3 cellular contexts compared by ENCODE assay signal in genomic region chr13:94837056-94837455, GRCh38.
DNase-seq lines count a peak whose midpoint lies in the region; ATAC-seq, FAIRE-seq and TF ChIP-seq lines count a peak whose summit lies in the region.
"Not testable (repeated sequence)": the region's sequence is repeated elsewhere in the genome, so short reads cannot be mapped to it uniquely, and the experiment has no call there.

No MANE protein-coding gene starts in this region.

- whole genome bisulfite sequencing in K562 (ENCODE audit: insufficient coverage, low coverage, missing lambda C conversion rate) = 0% methylated on average over 1 of the region's 1 CpG
- WGBS in HepG2 (ENCODE audit: low lambda C conversion rate) = 4% methylated on average over 1 of the region's 1 CpG

- not testable (repeated sequence) for FAIRE-seq in K562 (lab: Jason Lieb, UNC); HepG2 (lab: Jason Lieb, UNC)
- FAIRE-seq in colon (lab: Jason Lieb, UNC) = peak; percentile 5

- CTCF ChIA-PET in K562 (lab: Yijun Ruan, JAX; ENCODE audit: low intra/inter-chr PET ratio); HepG2 (lab: Yijun Ruan, JAX; ENCODE audit: low intra/inter-chr PET ratio, low total read pairs): not testable (repeated sequence)

- not testable (repeated sequence) for TF ChIP-seq EP300 in K562 (IDR thresholded peaks at IDR 0.05; ENCODE audit: low read length); HepG2 (IDR thresholded peaks at IDR 0.05; ENCODE audit: low read depth in 2 of 2, low read length in 2 of 2); HepG2 (CRISPR knock-in tag; IDR thresholded peaks at IDR 0.05; ENCODE audit: borderline replicate concordance)

- not testable (repeated sequence) for H3K4me1 ChIP-seq in K562 (replicated peaks in 1 of 2; ENCODE audit: control insufficient read depth in 2 of 2, insufficient read depth in 2 of 2, low read length in 2 of 2); HepG2 (ENCODE audit: insufficient read depth, low read length)

- H3K27ac ChIP-seq in K562 (ENCODE audit: extremely low read depth, low read depth, low read length); HepG2 (ENCODE audit: extremely low read length, insufficient read depth, low read length): not testable (repeated sequence)

- not testable (repeated sequence) for H3K79me2 ChIP-seq in K562 (ENCODE audit: control insufficient read depth, insufficient read depth, low read length); HepG2 (ENCODE audit: insufficient read depth, low read length)

- not testable (repeated sequence) for BruUV-seq in K562 (replicated peaks; lab: Mats Ljungman, UMichigan); HepG2 (replicated peaks; lab: Mats Ljungman, UMichigan)

- not testable (repeated sequence) for H3K36me3 ChIP-seq in K562 (ENCODE audit: control insufficient read depth, insufficient read depth, low read length); HepG2 (replicated peaks in 1 of 2; ENCODE audit: control insufficient read depth in 1 of 2, insufficient read depth in 2 of 2, low read length in 2 of 2)

- POLR2A ChIA-PET in K562 (lab: Yijun Ruan, JAX); HepG2 (lab: Yijun Ruan, JAX): not testable (repeated sequence)

- peaks cover 0 to 15% of the 10 kb centered on the region in 2 experiments; a peak in 2 of 5 replicates for H3K27me3 ChIP-seq in K562 (ENCODE audit: control insufficient read depth in 2 of 2, insufficient read depth in 2 of 2, low read length in 2 of 2)
- H3K27me3 ChIP-seq in HepG2 (ENCODE audit: control insufficient read depth in 1 of 2, insufficient read depth in 2 of 2, low read length in 2 of 2) = peaks cover 0 to 26% of the 10 kb centered on the region in 2 experiments; a peak in 3 of 5 replicates

- H3K4me3 ChIP-seq in K562; HepG2 (replicated peaks in 1 of 3; ENCODE audit: insufficient read depth in 1 of 3, low read depth in 2 of 3, low read length in 3 of 3): not testable (repeated sequence)

- TF ChIP-seq RAD21 in K562 (CRISPR knock-in tag; conservative IDR thresholded peaks at IDR 0.05 in 1 of 2, IDR thresholded peaks at IDR 0.05 in 1 of 2); HepG2 (CRISPR knock-in tag; IDR thresholded peaks at IDR 0.05): not testable (repeated sequence)

- TF ChIP-seq POLR2A in K562 (conservative IDR thresholded peaks at IDR 0.05); HepG2 (IDR thresholded peaks at IDR 0.05; ENCODE audit: insufficient read depth in 1 of 2, low read depth in 2 of 2, low read length in 2 of 2): not testable (repeated sequence)

- DNase-seq in K562 (ENCODE audit: extremely low read depth in 1 of 4, low spot score in 3 of 4); HepG2 (ENCODE audit: low spot score): not testable (repeated sequence)

- H2AFZ ChIP-seq in K562 (ENCODE audit: low read depth, low read length); HepG2 (ENCODE audit: low read length): not testable (repeated sequence)

- H3K4me2 ChIP-seq in K562 (ENCODE audit: insufficient read depth, low read length); HepG2 (ENCODE audit: low read depth, low read length): not testable (repeated sequence)

- not testable (repeated sequence) for H3K9ac ChIP-seq in K562 (ENCODE audit: insufficient read depth in 1 of 2, low read depth in 2 of 2, low read length in 2 of 2); HepG2 (ENCODE audit: insufficient read depth, low read depth, low read length)

- ATAC-seq in K562, HepG2: not testable (repeated sequence)

- H4K20me1 ChIP-seq in K562 (replicated peaks; ENCODE audit: control insufficient read depth, insufficient read depth, low read length); HepG2 (ENCODE audit: insufficient read depth, low read length): not testable (repeated sequence)

- intact Hi-C loops in K562 (cut with micrococcal nuclease); HepG2 (cut with micrococcal nuclease; ENCODE audit: unreplicated experiment): not testable (repeated sequence)

- TF ChIP-seq CTCF in K562 (IDR thresholded peaks at IDR 0.05 in 2 of 3, conservative IDR thresholded peaks at IDR 0.05 in 1 of 3; ENCODE audit: insufficient read depth in 2 of 3, low read depth in 1 of 3, low read length in 3 of 3); HepG2 (CRISPR knock-in tag; IDR thresholded peaks at IDR 0.05): not testable (repeated sequence)

- in situ Hi-C loops in K562 (cut with MboI); HepG2 (cut with HindIII; ENCODE audit: extremely low pct_ligation_motif_present, low pct_unique_long_range_greater_than_20kb): not testable (repeated sequence)

- not testable (repeated sequence) for H3K9me1 ChIP-seq in K562 (ENCODE audit: control insufficient read depth, insufficient read depth, low read length)

- H3K9me3 ChIP-seq in K562 (replicated peaks; ENCODE audit: control insufficient read depth, insufficient read depth, low read depth, low read length); HepG2 (ENCODE audit: low read length): not testable (repeated sequence)

TF ChIP-seq in K562, 482 proteins besides CTCF, POLR2A, EP300 and RAD21:
- TF ChIP-seq, protein P1, sequence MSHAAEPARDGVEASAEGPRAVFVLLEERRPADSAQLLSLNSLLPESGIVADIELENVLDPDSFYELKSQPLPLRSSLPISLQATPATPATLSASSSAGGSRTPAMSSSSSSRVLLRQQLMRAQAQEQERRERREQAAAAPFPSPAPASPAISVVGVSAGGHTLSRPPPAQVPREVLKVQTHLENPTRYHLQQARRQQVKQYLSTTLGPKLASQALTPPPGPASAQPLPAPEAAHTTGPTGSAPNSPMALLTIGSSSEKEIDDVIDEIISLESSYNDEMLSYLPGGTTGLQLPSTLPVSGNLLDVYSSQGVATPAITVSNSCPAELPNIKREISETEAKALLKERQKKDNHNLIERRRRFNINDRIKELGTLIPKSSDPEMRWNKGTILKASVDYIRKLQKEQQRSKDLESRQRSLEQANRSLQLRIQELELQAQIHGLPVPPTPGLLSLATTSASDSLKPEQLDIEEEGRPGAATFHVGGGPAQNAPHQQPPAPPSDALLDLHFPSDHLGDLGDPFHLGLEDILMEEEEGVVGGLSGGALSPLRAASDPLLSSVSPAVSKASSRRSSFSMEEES (CRISPR knock-in tag; IDR thresholded peaks at IDR 0.05) = peak; percentile 71

TF ChIP-seq in HepG2, 621 proteins besides CTCF, POLR2A, EP300 and RAD21:
- TF ChIP-seq RAD51 (IDR thresholded peaks at IDR 0.05; ENCODE audit: borderline replicate concordance) = peak; percentile 67
